Comparison of ENCODE assay signal across 13 cellular contexts in the genomic region with DNA sequence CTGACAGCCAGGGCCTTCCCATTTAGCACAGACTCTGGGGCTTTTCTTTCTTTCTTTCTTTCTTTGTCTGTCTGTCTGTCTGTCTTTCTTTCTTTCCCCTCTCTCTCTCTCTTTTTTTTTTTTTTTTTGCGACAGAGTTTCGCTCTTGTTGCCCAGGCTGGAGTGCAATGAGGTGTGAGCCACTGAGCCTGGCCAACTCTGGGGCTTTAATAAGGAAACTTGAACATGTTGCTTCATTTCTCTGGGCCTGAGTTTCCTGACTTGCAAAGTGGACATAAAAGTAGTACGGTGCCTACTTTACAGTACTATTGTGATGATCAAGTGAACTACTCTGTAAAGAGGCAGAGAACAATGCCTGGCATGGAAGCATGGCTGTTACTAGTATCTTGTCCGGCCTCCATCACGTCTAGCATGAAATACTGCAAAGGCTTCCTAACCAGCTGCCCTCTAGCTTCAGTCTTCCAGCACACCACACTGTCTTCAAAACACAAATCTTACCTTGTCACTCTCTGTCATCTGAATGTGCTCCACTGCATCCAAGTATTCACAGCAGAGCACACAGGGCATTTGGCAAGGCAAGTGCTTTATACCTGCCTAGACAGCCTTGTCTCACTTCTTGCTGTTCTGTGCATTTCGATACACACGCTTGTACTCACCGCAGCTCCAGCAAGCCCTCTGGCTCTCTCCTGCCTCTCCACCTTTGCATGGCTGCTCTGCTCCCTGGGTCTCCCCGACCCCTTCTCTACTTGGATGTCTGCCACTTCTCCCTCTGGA.
A peak's percentile ranks its signal among the peaks of the same experiment; 100 is the strongest.
DNase-seq lines count a peak whose midpoint lies in the region; TF ChIP-seq lines count a peak whose summit lies in the region.
"Had no signal": no experiment of that assay in that cellular context is flagged by ENCODE, and none has a peak within 500 bp of the region (broad histone marks: within the 10 kb centered on the region; RNA-seq: fewer than 3 reads in every experiment).

No MANE protein-coding gene starts in this region.

- intact Hi-C loops in activated CD4-positive, alpha-beta memory T cell treated with anti-CD3 and anti-CD28 coated beads for 36 hours (cut with micrococcal nuclease) = loop anchor here (2.0 kb wide), 1 partner anchor 19 kb away; no protein-coding TSS in a partner anchor
- intact Hi-C loops in thyroid gland (cut with DNase I) = no loop called here

- no peak overlapping the region for H3K4me3 ChIP-seq in thyroid gland (replicated peaks in 1 of 3)
- no peak overlapping the region for H3K4me3 ChIP-seq in WERI-Rb-1 (ENCODE audit: low read depth, low read length)
- H3K4me3 ChIP-seq: left lung, SJCRH30 had no signal

- H3K4me1 ChIP-seq in thyroid gland = peaks cover 31 to 47% of the 10 kb centered on the region in 2 donors

- peak overlapping the region; percentile 64 for H3K27ac Mint-ChIP-seq in activated naive CD4-positive, alpha-beta T cell treated with anti-CD3 and anti-CD28 coated beads, Interleukin-2, amount 50 U/mL, for 24 hours
- H3K27ac Mint-ChIP-seq in activated CD4-positive, alpha-beta memory T cell treated with anti-CD3 and anti-CD28 coated beads for 36 hours = peak overlapping the region; percentile 29
- peak overlapping the region; percentile 48 for H3K27ac Mint-ChIP-seq in mesothelial cell of epicardium

- peaks cover 71% of the 10 kb centered on the region for H3K4me1 Mint-ChIP-seq in activated naive CD4-positive, alpha-beta T cell treated with anti-CD3 and anti-CD28 coated beads, Interleukin-2, amount 50 U/mL, for 24 hours
- H3K4me1 Mint-ChIP-seq in activated CD4-positive, alpha-beta memory T cell treated with anti-CD3 and anti-CD28 coated beads for 36 hours (ENCODE audit: low read depth) = peaks cover 50% of the 10 kb centered on the region
- peaks cover 51% of the 10 kb centered on the region for H3K4me1 Mint-ChIP-seq in mesothelial cell of epicardium

- no peak for DNase-seq in activated naive CD4-positive, alpha-beta T cell (lab: John Stamatoyannopoulos, UW)
- DNase-seq in activated CD4-positive, alpha-beta memory T cell treated with anti-CD3 and anti-CD28 coated beads for 36 hours = no peak
- DNase-seq in mesothelial cell of epicardium (ENCODE audit: low spot score in 2 of 2, unreplicated experiment in 2 of 2) (no peak), thyroid gland (peak; percentile 66 to 69), NCI-H526 treated with DMSO at 0.1 percent for 48 hours (lab: John Stamatoyannopoulos, UW) (no peak), LoVo (ENCODE audit: low spot score) (no peak), WERI-Rb-1 (no peak)
- DNase-seq: caudate nucleus, DMS153, left lung, NCI-H1417, SJCRH30 had no signal

- no peaks in the 10 kb centered on the region for H3K27me3 Mint-ChIP-seq in activated naive CD4-positive, alpha-beta T cell treated with anti-CD3 and anti-CD28 coated beads, Interleukin-2, amount 50 U/mL, for 24 hours
- H3K27me3 Mint-ChIP-seq in activated CD4-positive, alpha-beta memory T cell treated with anti-CD3 and anti-CD28 coated beads for 36 hours = no peaks in the 10 kb centered on the region
- H3K27me3 Mint-ChIP-seq in mesothelial cell of epicardium (ENCODE audit: low read depth) = no peaks in the 10 kb centered on the region

- POLR2A ChIA-PET in activated CD4-positive, alpha-beta memory T cell treated with anti-CD3 and anti-CD28 coated beads for 36 hours (lab: Charles Lee) = interaction anchor here (1.1 kb wide), 1 partner anchor 120 kb away, joined by 3 read pairs; no protein-coding TSS in a partner anchor

- no peaks in the 10 kb centered on the region for H3K36me3 Mint-ChIP-seq in activated naive CD4-positive, alpha-beta T cell treated with anti-CD3 and anti-CD28 coated beads, Interleukin-2, amount 50 U/mL, for 24 hours
- no peaks in the 10 kb centered on the region for H3K36me3 Mint-ChIP-seq in activated CD4-positive, alpha-beta memory T cell treated with anti-CD3 and anti-CD28 coated beads for 36 hours
- no peaks in the 10 kb centered on the region for H3K36me3 Mint-ChIP-seq in mesothelial cell of epicardium

- H3K9me3 Mint-ChIP-seq in activated naive CD4-positive, alpha-beta T cell treated with anti-CD3 and anti-CD28 coated beads, Interleukin-2, amount 50 U/mL, for 24 hours = no peaks in the 10 kb centered on the region
- no peaks in the 10 kb centered on the region for H3K9me3 Mint-ChIP-seq in activated CD4-positive, alpha-beta memory T cell treated with anti-CD3 and anti-CD28 coated beads for 36 hours
- H3K9me3 Mint-ChIP-seq in mesothelial cell of epicardium = no peaks in the 10 kb centered on the region

- no peak overlapping the region for H3K4me3 Mint-ChIP-seq in activated naive CD4-positive, alpha-beta T cell treated with anti-CD3 and anti-CD28 coated beads, Interleukin-2, amount 50 U/mL, for 24 hours
- H3K4me3 Mint-ChIP-seq in activated CD4-positive, alpha-beta memory T cell treated with anti-CD3 and anti-CD28 coated beads for 36 hours = no peak overlapping the region
- H3K4me3 Mint-ChIP-seq in mesothelial cell of epicardium = no peak overlapping the region

- no peak for TF ChIP-seq CTCF in mesothelial cell of epicardium (IDR thresholded peaks at IDR 0.05; ENCODE audit: unreplicated experiment)
- TF ChIP-seq CTCF in thyroid gland (IDR thresholded peaks at IDR 0.05) = peak in 1 of 6 experiments; percentile 13
- no peak for TF ChIP-seq CTCF in WERI-Rb-1 (IDR thresholded peaks at IDR 0.05; ENCODE audit: low read depth, low read length)

- H3K36me3 ChIP-seq in thyroid gland (no peaks in the 10 kb centered on the region), WERI-Rb-1 (no peaks in the 10 kb centered on the region)
- H3K36me3 ChIP-seq: left lung, SJCRH30 had no signal

- H3K9me3 ChIP-seq in thyroid gland (no peaks in the 10 kb centered on the region), WERI-Rb-1 (ENCODE audit: severe bottlenecking) (no peaks in the 10 kb centered on the region)
- H3K9me3 ChIP-seq: left lung, SJCRH30 had no signal

- TF ChIP-seq POLR2A in thyroid gland (IDR thresholded peaks at IDR 0.05) = peak in 1 of 2 donors; percentile 26

- CTCF ChIA-PET in activated CD4-positive, alpha-beta memory T cell treated with anti-CD3 and anti-CD28 coated beads for 36 hours (lab: Charles Lee) = interaction anchor here (1.1 to 4.6 kb wide), 2 partner anchors 18 to 139 kb away, joined by 3 to 26 read pairs; no protein-coding TSS in a partner anchor

- WGBS in thyroid gland, 2 donors = 35 to 46% methylated on average over 9 of the region's 9 CpGs

- H3K27ac ChIP-seq in thyroid gland (peak overlapping the region; percentile 71 to 85 (median 77)), WERI-Rb-1 (no peak overlapping the region)
- H3K27ac ChIP-seq: left lung, SJCRH30 had no signal

- H3K27me3 ChIP-seq in thyroid gland (no peaks in the 10 kb centered on the region), WERI-Rb-1 (ENCODE audit: insufficient read depth, low read depth, severe bottlenecking) (no peaks in the 10 kb centered on the region)
- H3K27me3 ChIP-seq: left lung had no signal

Comparison
In these comparisons a context has a peak if more than half of its experiments do, and no peak if none do; other contexts are left out.
1. DNase-seq: peak in thyroid gland (2 of 2); none in activated naive CD4-positive, alpha-beta T cell (0 of 4), activated CD4-positive, alpha-beta memory T cell treated with anti-CD3 and anti-CD28 coated beads for 36 hours (single experiment), mesothelial cell of epicardium (0 of 2), NCI-H526 treated with DMSO at 0.1 percent for 48 hours (single experiment), LoVo (single experiment) and WERI-Rb-1 (single experiment).
2. Peak in every context shown above with its lines, with median percentiles within 50 percentile points of each other: H3K27ac Mint-ChIP-seq.